15 cellular contexts compared by ENCODE assay signal in the genomic region with DNA sequence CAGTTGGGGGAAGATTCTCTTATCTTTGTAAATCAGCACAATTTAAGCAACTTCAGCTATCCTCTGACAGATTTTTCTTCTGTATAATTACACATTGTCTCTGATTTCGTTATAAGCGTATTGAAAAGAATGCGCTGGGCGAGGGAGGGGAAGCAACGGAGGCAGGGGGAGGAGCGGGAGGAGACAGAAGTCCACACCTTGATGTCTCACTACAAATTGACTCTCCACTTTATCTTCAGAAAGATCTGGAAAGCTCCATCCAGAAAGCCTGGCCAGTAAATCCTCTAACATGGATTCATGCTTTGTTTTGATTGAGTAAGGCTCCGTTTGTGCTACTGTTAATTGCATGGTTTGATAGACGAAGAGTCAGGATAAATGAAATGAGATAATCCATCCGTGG.
"Had no signal": no experiment of that assay in that cellular context is flagged by ENCODE, and none has a peak within 500 bp of the region (broad histone marks: within the 10 kb centered on the region; RNA-seq: fewer than 3 reads in every experiment).

No MANE protein-coding gene starts in this region.

- H3K4me1 Mint-ChIP-seq: natural killer cell; stimulated activated naive B cell treated with anti-CD40 and anti-IgM and Interleukin-4, amounts not matched to agents 10 μg/mL and 1 μg/mL and 100 μg/mL, for 72 hours had no signal

- H3K9me3 ChIP-seq: vagina had no signal

- H3K4me3 ChIP-seq: coronary artery, tibial artery, vagina had no signal

- ATAC-seq: activated naive CD4-positive, alpha-beta T cell treated with anti-CD3 and anti-CD28 coated beads, Interleukin-2, amount 50 U/mL, for 72 hours; natural killer cell; stimulated activated naive B cell treated with anti-CD40 and anti-IgM and Interleukin-4, amounts not matched to agents 10 μg/mL and 1 μg/mL and 100 μg/mL, for 72 hours had no signal

- H3K27me3 ChIP-seq: tibial artery, vagina had no signal

- H3K4me3 Mint-ChIP-seq: natural killer cell; stimulated activated naive B cell treated with anti-CD40 and anti-IgM and Interleukin-4, amounts not matched to agents 10 μg/mL and 1 μg/mL and 100 μg/mL, for 72 hours had no signal

- H3K27ac ChIP-seq: coronary artery, tibial artery, vagina had no signal

- H3K36me3 ChIP-seq: tibial artery, vagina had no signal

- H3K27ac Mint-ChIP-seq: activated naive CD4-positive, alpha-beta T cell treated with anti-CD3 and anti-CD28 coated beads, Interleukin-2, amount 50 U/mL, for 72 hours; natural killer cell; stimulated activated naive B cell treated with anti-CD40 and anti-IgM and Interleukin-4, amounts not matched to agents 10 μg/mL and 1 μg/mL and 100 μg/mL, for 72 hours had no signal

- H3K4me1 ChIP-seq: tibial artery, vagina had no signal

- DNase-seq: activated CD4-positive, alpha-beta T cell treated with anti-CD3 and anti-CD28 coated beads for 1 hour; activated CD4-positive, alpha-beta T cell treated with anti-CD3 and anti-CD28 coated beads, Interleukin-2, amount 50 U/mL, for 4 hours; activated T-cell treated with anti-CD3 and anti-CD28 coated beads, Interleukin-2, amount 50 U/mL, for 1 hour; central memory CD4-positive, alpha-beta T cell; effector CD4-positive, alpha-beta T cell; foreskin melanocyte; natural killer cell; stimulated activated CD4-positive, alpha-beta T cell treated with anti-CD3 and anti-CD28 coated beads, Interleukin-2, amount 100 ng/mL, for 48 hours; stimulated activated naive B cell treated with anti-CD40 and anti-IgM and Interleukin-4, amounts not matched to agents 10 μg/mL and 1 μg/mL and 100 μg/mL, for 72 hours; T-helper 1 cell; T1000; tibial artery had no signal
